In the genomic region with DNA sequence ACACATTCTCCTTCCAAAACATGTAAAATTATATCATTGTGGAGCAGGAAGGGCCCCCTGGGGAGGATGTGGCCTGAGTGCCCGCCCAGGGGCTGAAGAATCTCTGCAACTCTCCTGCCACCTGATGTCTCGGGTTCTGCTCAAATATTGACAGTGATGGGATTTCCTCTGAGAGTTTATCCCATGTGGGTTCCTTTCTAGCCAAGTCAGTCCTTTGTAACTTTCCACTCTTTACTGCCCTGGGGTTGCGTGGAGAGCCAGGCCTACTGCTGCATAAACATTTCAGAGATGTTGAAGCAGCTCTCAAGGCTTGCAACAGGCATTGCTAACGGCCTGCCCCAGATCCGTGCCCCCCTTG, we compare ENCODE assay signal across 14 cellular contexts. TPM values are rescaled to one million over a fixed set of nuclear protein-coding genes. Genes with fewer than 3 reads are reported as not detected.
DNase-seq lines count a peak whose midpoint lies in the region; ATAC-seq, FAIRE-seq and TF ChIP-seq lines count a peak whose summit lies in the region.
"Had no signal": no experiment of that assay in that cellular context is flagged by ENCODE, and none has a peak within 500 bp of the region (broad histone marks: within the 10 kb centered on the region; RNA-seq: fewer than 3 reads in every experiment).

No MANE protein-coding gene starts in this region.

- H3K9ac ChIP-seq in endodermal cell (ENCODE audit: extremely low read depth, low read length, poor library complexity, severe bottlenecking), result peak overlapping the region; percentile 68

- peaks cover 9% of the 10 kb centered on the region for H3K36me3 Mint-ChIP-seq in endodermal cell (ENCODE audit: low read depth)

- H3K27ac Mint-ChIP-seq in endodermal cell, result peak overlapping the region; percentile 94
- H3K27ac Mint-ChIP-seq: stimulated activated naive CD8-positive, alpha-beta T cell treated with anti-CD3 and anti-CD28 coated beads, Interleukin-15, amount 100 ng/mL, for 72 hours had no signal

- TF ChIP-seq CTCF in endodermal cell (conservative IDR thresholded peaks at IDR 0.05) (no peak), lower lobe of right lung (IDR thresholded peaks at IDR 0.05) (no peak), tibial artery (IDR thresholded peaks at IDR 0.05) (no peak)

- ATAC-seq in lower lobe of right lung (peak; percentile 22 to 42), GM19023 (IDR thresholded peaks at IDR 0.05; ENCODE audit: unreplicated experiment) (no peak), GM18498 (IDR thresholded peaks at IDR 0.05; ENCODE audit: unreplicated experiment) (no peak)
- ATAC-seq: K562; stimulated activated naive CD8-positive, alpha-beta T cell treated with anti-CD3 and anti-CD28 coated beads, Interleukin-15, amount 100 ng/mL, for 72 hours had no signal

- H3K4me1 ChIP-seq in endodermal cell (ENCODE audit: control insufficient read depth, insufficient read depth, low read length) (peaks cover 21% of the 10 kb centered on the region), lower lobe of right lung (peaks cover 34% of the 10 kb centered on the region), tibial artery (peaks cover 5 to 63% (median 43%) of the 10 kb centered on the region in 4 donors)

- no peak for TF ChIP-seq POLR2A in H54 (IDR thresholded peaks at IDR 0.05; ENCODE audit: low read depth, low read length)

- peak overlapping the region; percentile 41 for H3K4me3 Mint-ChIP-seq in endodermal cell
- H3K4me3 Mint-ChIP-seq: stimulated activated naive CD8-positive, alpha-beta T cell treated with anti-CD3 and anti-CD28 coated beads, Interleukin-15, amount 100 ng/mL, for 72 hours had no signal

- peaks cover 67% of the 10 kb centered on the region for H3K4me1 Mint-ChIP-seq in endodermal cell

- H3K9me3 ChIP-seq in endodermal cell (ENCODE audit: control insufficient read depth, low read length) (no peaks in the 10 kb centered on the region), lower lobe of right lung (no peaks in the 10 kb centered on the region), tibial artery (no peaks in the 10 kb centered on the region)

- H3K4me3 ChIP-seq in endodermal cell (ENCODE audit: low read length), result peak overlapping the region; percentile 55
- H3K4me3 ChIP-seq in lower lobe of right lung, result no peak overlapping the region
- H3K4me3 ChIP-seq in tibial artery, result no peak overlapping the region
- H3K4me3 ChIP-seq: K562 had no signal

- peak overlapping the region; percentile 82 for H3K27ac ChIP-seq in endodermal cell (ENCODE audit: low read depth, low read length)
- H3K27ac ChIP-seq in lower lobe of right lung, result peak overlapping the region; percentile 75
- H3K27ac ChIP-seq in tibial artery, result peak overlapping the region; percentile 80 to 97

- peaks cover 20% of the 10 kb centered on the region for H3K36me3 ChIP-seq in endodermal cell (ENCODE audit: control insufficient read depth, insufficient read depth, low read length)
- H3K36me3 ChIP-seq in lower lobe of right lung, result no peaks in the 10 kb centered on the region
- H3K36me3 ChIP-seq in tibial artery, result no peaks in the 10 kb centered on the region

- H3K27me3 ChIP-seq in endodermal cell (ENCODE audit: control insufficient read depth, insufficient read depth, low read length, poor library complexity, severe bottlenecking) (no peaks in the 10 kb centered on the region), lower lobe of right lung (ENCODE audit: low read depth) (no peaks in the 10 kb centered on the region), tibial artery (no peaks in the 10 kb centered on the region)

- no peaks in the 10 kb centered on the region for H3K27me3 Mint-ChIP-seq in endodermal cell (ENCODE audit: insufficient read depth)
- H3K27me3 Mint-ChIP-seq: stimulated activated naive CD8-positive, alpha-beta T cell treated with anti-CD3 and anti-CD28 coated beads, Interleukin-15, amount 100 ng/mL, for 72 hours had no signal

- peaks cover 3% of the 10 kb centered on the region for H3K9me3 Mint-ChIP-seq in endodermal cell
- H3K9me3 Mint-ChIP-seq: stimulated activated naive CD8-positive, alpha-beta T cell treated with anti-CD3 and anti-CD28 coated beads, Interleukin-15, amount 100 ng/mL, for 72 hours had no signal

- intact Hi-C loops in lower lobe of right lung (cut with DNase I) (no loop called here), tibial artery (cut with DNase I; ENCODE audit: low total_unique reads) (no loop called here)

- DNase-seq in NCI-H226 (peak; percentile 87), endodermal cell (no peak), lower lobe of right lung (no peak), tibial artery (no peak), H54 (ENCODE audit: insufficient read length, low spot score) (no peak)
- DNase-seq: activated CD4-positive, CD25-positive, alpha-beta regulatory T cell treated with anti-CD3 and anti-CD28 coated beads, Interleukin-2, amount 50 U/mL, for 72 hours; stimulated activated naive CD8-positive, alpha-beta T cell treated with anti-CD3 and anti-CD28 coated beads, Interleukin-15, amount 100 ng/mL, for 72 hours had no signal

- WGBS in endodermal cell (ENCODE audit: insufficient coverage in 1 of 2, insufficient read length in 1 of 2), 2 experiments, result 10 to 36% methylated on average over 4 to 5 of the region's 5 CpGs

- no peak for FAIRE-seq in H54 (lab: Jason Lieb, UNC)
- FAIRE-seq: endometrium, K562 had no signal

RNA-seq across cellular contexts. Expression of gene RAB17, which starts 4.0 kb away (rescaled TPM):
- total RNA-seq in endodermal cell (100 to 1,000 TPM; 235 to 369 TPM), lower lobe of right lung (60.1 TPM)
- polyA plus RNA-seq in endodermal cell (2013, experiment 1 of 2), result 37.5 TPM
- 35.9 TPM for polyA plus RNA-seq in endodermal cell (2013, experiment 2 of 2)
- polyA plus RNA-seq: K562 had no signal

RNA-seq across cellular contexts. Expression of gene PRLH, which starts 28.1 kb away (rescaled TPM):
- total RNA-seq in endodermal cell (not detected), lower lobe of right lung (not detected)
- not detected for polyA plus RNA-seq in endodermal cell (2013, experiment 1 of 2)
- polyA plus RNA-seq in endodermal cell (2013, experiment 2 of 2), result not detected
- total RNA-seq: K562, mesenteric fat pad, pulmonary artery endothelial cell had no signal
- polyA plus RNA-seq: adipose tissue, K562 had no signal

RNA-seq across cellular contexts. Expression of gene LRRFIP1, which starts 32.9 kb away (rescaled TPM):
- 100 to 1,000 TPM; 102 to 132 TPM for total RNA-seq in endodermal cell
- polyA plus RNA-seq in endodermal cell (2013, experiment 1 of 2), result 54.2 TPM
- 58.4 TPM for polyA plus RNA-seq in endodermal cell (2013, experiment 2 of 2)
- total RNA-seq in lower lobe of right lung, result 180 TPM

Comparison
In these comparisons a context has a peak if more than half of its experiments do, and no peak if none do; other contexts are left out.
1. ATAC-seq: peak in lower lobe of right lung (2 of 2); none in GM19023 (single experiment) and GM18498 (single experiment).
2. Peak in every context shown above with its lines, with median percentiles within 50 percentile points of each other: H3K27ac ChIP-seq.